Comparison of ENCODE assay signal across 15 cellular contexts in genomic region chr10:124222298-124223000, GRCh38.
DNase-seq lines count a peak whose midpoint lies in the region; ATAC-seq, FAIRE-seq and TF ChIP-seq lines count a peak whose summit lies in the region.
"Had no signal": no experiment of that assay in that cellular context is flagged by ENCODE, and none has a peak within 500 bp of the region (broad histone marks: within the 10 kb centered on the region; RNA-seq: fewer than 3 reads in every experiment).

No MANE protein-coding gene starts in this region.

- no peak overlapping the region for H3K27ac Mint-ChIP-seq in progenitor cell of endocrine pancreas
- H3K27ac Mint-ChIP-seq in activated CD4-positive, alpha-beta memory T cell treated with anti-CD3 and anti-CD28 coated beads, Interleukin-2, amount 10 ng/mL, durations not matched to agents 7 days and 5 days, result no peak overlapping the region
- H3K27ac Mint-ChIP-seq: activated T-helper 2 cell treated with anti-CD3 and anti-CD28 coated beads, Interferon-gamma antibody, Interleukin-2, Interleukin-4, amounts not matched to agents 10 μg/mL and 5 μg/mL and 100 μg/mL, durations not matched to agents 14 hours and 24 hours and 36 hours had no signal

- H3K9me3 Mint-ChIP-seq in progenitor cell of endocrine pancreas (ENCODE audit: low read depth), result peaks cover 17% of the 10 kb centered on the region
- H3K9me3 Mint-ChIP-seq in activated CD4-positive, alpha-beta memory T cell treated with anti-CD3 and anti-CD28 coated beads, Interleukin-2, amount 10 ng/mL, durations not matched to agents 7 days and 5 days, result peaks cover 18% of the 10 kb centered on the region

- H3K9me3 ChIP-seq in GM12878 (replicated peaks; ENCODE audit: control insufficient read depth, insufficient read depth, low read length), result no peaks in the 10 kb centered on the region
- H3K9me3 ChIP-seq in ovary, result no peaks in the 10 kb centered on the region
- no peaks in the 10 kb centered on the region for H3K9me3 ChIP-seq in HAP-1
- H3K9me3 ChIP-seq: gastroesophageal sphincter, sigmoid colon had no signal

- in situ Hi-C loops in GM12878 (cut with MboI) (loop anchor here (10.0 kb wide), 1 partner anchor 378 kb away; no protein-coding TSS in a partner anchor), HAP-1 (cut with MboI; ENCODE audit: low sequenced_read_pairs) (no loop called here)

- TF ChIP-seq RAD21 in GM12878 (IDR thresholded peaks at IDR 0.05; ENCODE audit: insufficient read depth, low read depth, low read length), result no peak

- H3K4me3 ChIP-seq in GM12878, result peak overlapping the region; percentile 43; the same call in 1 of the 2 replicates
- H3K4me3 ChIP-seq in ovary, result no peak overlapping the region
- no peak overlapping the region for H3K4me3 ChIP-seq in HAP-1
- H3K4me3 ChIP-seq: gastroesophageal sphincter, sigmoid colon had no signal

- peaks cover 9% of the 10 kb centered on the region for H3K27me3 Mint-ChIP-seq in progenitor cell of endocrine pancreas
- no peaks in the 10 kb centered on the region for H3K27me3 Mint-ChIP-seq in activated CD4-positive, alpha-beta memory T cell treated with anti-CD3 and anti-CD28 coated beads, Interleukin-2, amount 10 ng/mL, durations not matched to agents 7 days and 5 days

- no peaks in the 10 kb centered on the region for H3K79me2 ChIP-seq in GM12878 (ENCODE audit: control insufficient read depth, insufficient read depth, low read length)

- intact Hi-C loops in GM12878 (cut with micrococcal nuclease; ENCODE audit: unreplicated experiment) (loop anchor here (5.0 to 10.0 kb wide), 3 partner anchors 185 to 825 kb away; no protein-coding TSS in a partner anchor), ovary (cut with DNase I) (no loop called here)

- peak overlapping the region; percentile 94 for H3K4me2 ChIP-seq in GM12878 (ENCODE audit: control insufficient read depth, insufficient read depth)

- FAIRE-seq in GM12878 (lab: Jason Lieb, UNC), result no peak

- TF ChIP-seq CTCF in GM12878 (IDR thresholded peaks at IDR 0.05 in 2 of 3, conservative IDR thresholded peaks at IDR 0.05 in 1 of 3; ENCODE audit: control insufficient read depth in 2 of 3, extremely low read depth in 1 of 3, insufficient read depth in 1 of 3, low read depth in 3 of 3, low read length in 3 of 3), result no peak
- no peak for TF ChIP-seq CTCF in ovary (IDR thresholded peaks at IDR 0.05)
- TF ChIP-seq CTCF in progenitor cell of endocrine pancreas (IDR thresholded peaks at IDR 0.05; ENCODE audit: unreplicated experiment), result no peak

- POLR2A ChIA-PET in GM12878 (lab: Charles Lee), result interaction anchor here (1.8 kb wide), 1 partner anchor 64 kb away, joined by 9 read pairs; no protein-coding TSS in a partner anchor
- POLR2A ChIA-PET in activated CD4-positive, alpha-beta memory T cell treated with anti-CD3 and anti-CD28 coated beads, Interleukin-2, amount 10 ng/mL, durations not matched to agents 7 days and 5 days (lab: Charles Lee), result no interaction called here

- no peaks in the 10 kb centered on the region for H3K4me1 Mint-ChIP-seq in progenitor cell of endocrine pancreas (ENCODE audit: low read depth)
- H3K4me1 Mint-ChIP-seq in activated CD4-positive, alpha-beta memory T cell treated with anti-CD3 and anti-CD28 coated beads, Interleukin-2, amount 10 ng/mL, durations not matched to agents 7 days and 5 days, result peaks cover 14% of the 10 kb centered on the region

- no peak overlapping the region for H3K4me3 Mint-ChIP-seq in progenitor cell of endocrine pancreas (ENCODE audit: low read depth)
- no peak overlapping the region for H3K4me3 Mint-ChIP-seq in activated CD4-positive, alpha-beta memory T cell treated with anti-CD3 and anti-CD28 coated beads, Interleukin-2, amount 10 ng/mL, durations not matched to agents 7 days and 5 days

- peak overlapping the region; percentile 47 for H2AFZ ChIP-seq in GM12878 (ENCODE audit: control insufficient read depth, low read depth, low read length)

- no peaks in the 10 kb centered on the region for H3K27me3 ChIP-seq in GM12878 (replicated peaks in 1 of 2; ENCODE audit: control insufficient read depth in 2 of 2, insufficient read depth in 2 of 2, low read length in 1 of 2)
- no peaks in the 10 kb centered on the region for H3K27me3 ChIP-seq in ovary
- H3K27me3 ChIP-seq in HAP-1 (ENCODE audit: low read depth), result no peaks in the 10 kb centered on the region
- H3K27me3 ChIP-seq: gastroesophageal sphincter, sigmoid colon had no signal

- no peaks in the 10 kb centered on the region for H3K36me3 ChIP-seq in GM12878 (ENCODE audit: control insufficient read depth in 2 of 2, insufficient read depth in 2 of 2, low read length in 1 of 2)
- no peaks in the 10 kb centered on the region for H3K36me3 ChIP-seq in ovary
- H3K36me3 ChIP-seq in HAP-1 (replicated peaks), result no peaks in the 10 kb centered on the region
- H3K36me3 ChIP-seq: gastroesophageal sphincter, sigmoid colon, WERI-Rb-1 had no signal

- no peaks in the 10 kb centered on the region for H3K36me3 Mint-ChIP-seq in progenitor cell of endocrine pancreas (ENCODE audit: insufficient read depth)
- peaks cover 5% of the 10 kb centered on the region for H3K36me3 Mint-ChIP-seq in activated CD4-positive, alpha-beta memory T cell treated with anti-CD3 and anti-CD28 coated beads, Interleukin-2, amount 10 ng/mL, durations not matched to agents 7 days and 5 days (ENCODE audit: low read depth)

- H3K27ac ChIP-seq in GM12878 (ENCODE audit: control insufficient read depth, insufficient read depth) (peak overlapping the region; percentile 81), ovary (no peak overlapping the region)
- H3K27ac ChIP-seq: gastroesophageal sphincter, RWPE1, sigmoid colon, WERI-Rb-1 had no signal

- peak overlapping the region; percentile 51 for H3K9ac ChIP-seq in GM12878 (ENCODE audit: control insufficient read depth, insufficient read depth, low read length)

- H3K4me1 ChIP-seq in GM12878 (ENCODE audit: control insufficient read depth, insufficient read depth, low read length) (peaks cover 31% of the 10 kb centered on the region), ovary (ENCODE audit: insufficient read depth) (peaks cover 12% of the 10 kb centered on the region), HAP-1 (no peaks in the 10 kb centered on the region)

- TF ChIP-seq EP300 in GM12878 (IDR thresholded peaks at IDR 0.05; ENCODE audit: borderline replicate concordance in 1 of 2, control insufficient read depth in 1 of 2, low read depth in 2 of 2, low read length in 2 of 2) (no peak), ovary (IDR thresholded peaks at IDR 0.05) (no peak)

- peak; percentile 15 for ATAC-seq in GM19023 (IDR thresholded peaks at IDR 0.05; ENCODE audit: unreplicated experiment)
- peak; percentile 15 for ATAC-seq in HG02852 (IDR thresholded peaks at IDR 0.05; ENCODE audit: unreplicated experiment)
- peak; percentile 37 for ATAC-seq in GM12878
- ATAC-seq: gastroesophageal sphincter had no signal

- no peak for DNase-seq in GM12878 (ENCODE audit: low read depth, low spot score)
- peak; percentile 29 to 56 (median 40) for DNase-seq in ovary
- DNase-seq in stimulated activated naive CD4-positive, alpha-beta T cell treated with Interleukin-2 at 50 U/mL for 16 hours (lab: John Stamatoyannopoulos, UW), result no peak
- DNase-seq in progenitor cell of endocrine pancreas (ENCODE audit: low spot score, unreplicated experiment), result no peak
- no peak for DNase-seq in activated CD4-positive, alpha-beta memory T cell treated with anti-CD3 and anti-CD28 coated beads, Interleukin-2, amount 10 ng/mL, durations not matched to agents 7 days and 5 days
- DNase-seq in HAP-1 (ENCODE audit: low spot score in 2 of 2), result no peak
- DNase-seq: cortex of kidney, NCI-H2029 treated with DMSO at 0.1 percent for 48 hours, sigmoid colon, WERI-Rb-1 had no signal

- CTCF ChIA-PET in GM12878 (lab: Yijun Ruan, JAX), result interaction anchor here (0.6 to 2.1 kb wide), 11 partner anchors 13 to 228 kb away, joined by 3 to 8 read pairs (median 5); no protein-coding TSS in a partner anchor
- CTCF ChIA-PET in activated CD4-positive, alpha-beta memory T cell treated with anti-CD3 and anti-CD28 coated beads, Interleukin-2, amount 10 ng/mL, durations not matched to agents 7 days and 5 days (lab: Charles Lee), result interaction anchor here (0.7 to 1.6 kb wide), 2 partner anchors 167 to 228 kb away, joined by 4 to 7 read pairs; no protein-coding TSS in a partner anchor

- WGBS in GM12878 (ENCODE audit: insufficient coverage, insufficient replicate concordance, low lambda C conversion rate, missing lambda C conversion rate), result 40% methylated on average over 15 of the region's 15 CpGs
- WGBS in ovary, 3 donors, result 66 to 77% (median 71%) methylated on average over 15 of the region's 15 CpGs

- BruUV-seq in GM12878 (replicated peaks; lab: Mats Ljungman, UMichigan), result no TSS peak

- no peaks in the 10 kb centered on the region for H4K20me1 ChIP-seq in GM12878 (ENCODE audit: control insufficient read depth, insufficient read depth)

- TF ChIP-seq POLR2A in GM12878 (IDR thresholded peaks at IDR 0.05; ENCODE audit: low read depth, low read length) (no peak), ovary (IDR thresholded peaks at IDR 0.05) (no peak)

- SMC1A ChIA-PET in GM12878 (lab: Charles Lee; ENCODE audit: uncharacterized antibody, unreplicated experiment), result interaction anchor here (0.6 to 2.8 kb wide), 10 partner anchors 9 to 226 kb away, joined by 3 to 13 read pairs (median 3); no protein-coding TSS in a partner anchor

- RAD21 ChIA-PET in GM12878 (lab: Charles Lee; ENCODE audit: unreplicated experiment), result interaction anchor here (0.6 to 3.2 kb wide), 10 partner anchors 9 to 166 kb away, joined by 3 to 18 read pairs (median 4); no protein-coding TSS in a partner anchor

TF ChIP-seq in GM12878, 131 proteins besides CTCF, POLR2A, EP300 and RAD21:
- TF ChIP-seq POU2F2 (IDR thresholded peaks at IDR 0.05; ENCODE audit: borderline replicate concordance, low read depth, low read length) (peak; percentile 41; the same call in 1 of the 3 replicates), NRF1 (conservative IDR thresholded peaks at IDR 0.05; ENCODE audit: low read depth, low read length) (no peak), ASH2L (IDR thresholded peaks at IDR 0.05; ENCODE audit: borderline replicate concordance, low read depth) (no peak), LARP7 (IDR thresholded peaks at IDR 0.05) (0 out of 2 replicates have a peak, but pooled peaks have one; percentile 38), GABPA (IDR thresholded peaks at IDR 0.05; ENCODE audit: low read depth) (no peak)

Comparison
In these comparisons a context has a peak if more than half of its experiments do, and no peak if none do; other contexts are left out.
1. DNase-seq: peak in ovary (5 of 5); none in GM12878 (single experiment), stimulated activated naive CD4-positive, alpha-beta T cell treated with Interleukin-2 at 50 U/mL for 16 hours (single experiment), progenitor cell of endocrine pancreas (single experiment), activated CD4-positive, alpha-beta memory T cell treated with anti-CD3 and anti-CD28 coated beads, Interleukin-2, amount 10 ng/mL, durations not matched to agents 7 days and 5 days (single experiment) and HAP-1 (0 of 2).
2. Peak in every context shown above with its lines, with median percentiles within 50 percentile points of each other: ATAC-seq.